ENCODE assay signal across 1 cellular context in genomic region chr1:20194770-20195463, GRCh38.
TF ChIP-seq lines count a peak whose summit lies in the region.

No MANE protein-coding gene starts in this region.

TF ChIP-seq in GM12878, 131 proteins besides CTCF, POLR2A, EP300 and RAD21:
- TF ChIP-seq ASH2L (IDR thresholded peaks at IDR 0.05; ENCODE audit: borderline replicate concordance, low read depth) (no peak), FOXK2 (IDR thresholded peaks at IDR 0.05) (no peak), HCFC1 (IDR thresholded peaks at IDR 0.05; ENCODE audit: low read length) (no peak), BCL3 (IDR thresholded peaks at IDR 0.05; ENCODE audit: borderline replicate concordance, insufficient read depth, low read depth, low read length, poor library complexity, severe bottlenecking) (no peak), SMC3 (IDR thresholded peaks at IDR 0.05; ENCODE audit: borderline replicate concordance, low read length) (peak; percentile 92), YY1 (IDR thresholded peaks at IDR 0.05; ENCODE audit: low read depth, low read length) (peak; percentile 79; the same call in 1 of the 2 replicates), CBX5 (IDR thresholded peaks at IDR 0.05; ENCODE audit: low read depth) (no peak), RUNX3 (IDR thresholded peaks at IDR 0.05; ENCODE audit: low read length) (0 out of 2 replicates have a peak, but pooled peaks have one; percentile 7), NKRF (conservative IDR thresholded peaks at IDR 0.05) (no peak), ZNF592 (IDR thresholded peaks at IDR 0.05) (no peak), IKZF1 (conservative IDR thresholded peaks at IDR 0.05) (no peak), TBL1XR1 (IDR thresholded peaks at IDR 0.05; ENCODE audit: low read depth, low read length) (no peak), MEF2B (IDR thresholded peaks at IDR 0.05; ENCODE audit: partially characterized antibody, poor library complexity, severe bottlenecking) (peak; percentile 45)
